In the genomic region with DNA sequence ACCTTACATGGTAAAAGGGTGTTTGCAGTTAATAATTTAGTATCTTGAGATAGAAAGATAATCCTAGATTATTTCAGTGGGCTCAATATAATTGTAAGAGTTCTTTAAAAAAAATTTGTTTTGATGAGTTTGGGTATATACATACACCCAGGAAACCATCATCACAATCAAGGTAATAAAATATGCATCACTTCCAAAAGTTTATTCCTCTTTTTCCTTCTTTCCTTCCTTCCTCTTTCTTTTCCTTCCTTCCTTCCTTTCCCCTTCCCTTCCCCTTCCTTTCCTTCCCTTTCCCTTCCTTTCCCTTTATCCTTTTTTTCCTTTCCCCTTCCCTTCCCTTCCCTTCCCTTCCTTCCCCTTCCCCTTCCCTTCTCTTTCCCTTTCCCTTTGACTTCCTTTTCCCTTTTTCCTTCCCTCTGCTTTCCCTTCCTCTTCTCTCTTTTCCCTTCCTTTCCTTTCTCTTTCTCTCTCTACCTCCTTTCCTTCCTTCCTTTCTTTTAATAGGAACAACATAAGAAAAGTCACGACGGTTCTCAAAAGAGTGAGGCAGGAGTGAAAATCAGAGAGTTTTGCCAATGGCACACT, we compare ENCODE assay signal across 22 cellular contexts.
A peak's percentile ranks its signal among the peaks of the same experiment; 100 is the strongest.
DNase-seq lines count a peak whose midpoint lies in the region; ATAC-seq and TF ChIP-seq lines count a peak whose summit lies in the region.
"Had no signal": no experiment of that assay in that cellular context is flagged by ENCODE, and none has a peak within 500 bp of the region (broad histone marks: within the 10 kb centered on the region; RNA-seq: fewer than 3 reads in every experiment).

No MANE protein-coding gene starts in this region.

- CTCF ChIA-PET in HEK293 (lab: Yijun Ruan, JAX): no interaction called here
- CTCF ChIA-PET in activated CD4-positive, alpha-beta memory T cell treated with anti-CD3 and anti-CD28 coated beads for 36 hours (lab: Charles Lee): no interaction called here
- CTCF ChIA-PET in activated CD4-positive, alpha-beta T cell treated with anti-CD3 and anti-CD28 coated beads for 36 hours (lab: Charles Lee): no interaction called here

- no peak overlapping the region for H3K4me3 Mint-ChIP-seq in GM23338
- H3K4me3 Mint-ChIP-seq in activated CD4-positive, alpha-beta memory T cell treated with anti-CD3 and anti-CD28 coated beads for 36 hours: no peak overlapping the region
- H3K4me3 Mint-ChIP-seq in activated CD4-positive, alpha-beta T cell treated with anti-CD3 and anti-CD28 coated beads for 36 hours: no peak overlapping the region
- H3K4me3 Mint-ChIP-seq: CD14-positive monocyte; CD4-positive, alpha-beta memory T cell; CD4-positive, CD25-positive, alpha-beta regulatory T cell; CD8-positive, alpha-beta memory T cell had no signal

- no peak overlapping the region for H2BK5ac ChIP-seq in neuronal stem cell (ENCODE audit: low read length)

- H3K27ac ChIP-seq in GM23338 (ENCODE audit: low read depth): no peak overlapping the region
- no peak overlapping the region for H3K27ac ChIP-seq in HEK293 (ENCODE audit: extremely low read depth, low read depth, low read length)
- no peak overlapping the region for H3K27ac ChIP-seq in neuronal stem cell (replicated peaks; ENCODE audit: low read length)
- H3K27ac ChIP-seq: BLaER1 had no signal

- ATAC-seq in GM23338: no peak
- ATAC-seq in activated CD4-positive, alpha-beta T cell treated with anti-CD3 and anti-CD28 coated beads for 36 hours: no peak
- ATAC-seq: GM12878 had no signal

- no peak overlapping the region for H3K4ac ChIP-seq in neuronal stem cell (ENCODE audit: low read length)

- no peak for TF ChIP-seq CTCF in GM23338 (conservative IDR thresholded peaks at IDR 0.05; ENCODE audit: low read depth in 2 of 2)
- TF ChIP-seq CTCF in HEK293 (tag by site-specific recombination; IDR thresholded peaks at IDR 0.05): no peak

- H2BK120ac ChIP-seq in neuronal stem cell (ENCODE audit: low read depth, low read length): no peak overlapping the region

- intact Hi-C loops in activated CD4-positive, alpha-beta memory T cell treated with anti-CD3 and anti-CD28 coated beads for 36 hours (cut with micrococcal nuclease): no loop called here
- intact Hi-C loops in activated CD4-positive, alpha-beta T cell treated with anti-CD3 and anti-CD28 coated beads for 36 hours (cut with DNase I, micrococcal nuclease): no loop called here

- H4K20me1 ChIP-seq in GM23338 (replicated peaks; ENCODE audit: insufficient read depth): no peaks in the 10 kb centered on the region
- H4K20me1 ChIP-seq: BLaER1 had no signal

- no peak overlapping the region for H3K4me2 ChIP-seq in GM23338
- no peak overlapping the region for H3K4me2 ChIP-seq in neuronal stem cell (ENCODE audit: insufficient read depth, low read length, poor library complexity, severe bottlenecking)
- H3K4me2 ChIP-seq: BLaER1 had no signal

- no peaks in the 10 kb centered on the region for H3K79me1 ChIP-seq in neuronal stem cell (ENCODE audit: low read depth, low read length)

- no peak overlapping the region for H3K14ac ChIP-seq in neuronal stem cell (ENCODE audit: low read length)

- no peaks in the 10 kb centered on the region for H3K4me1 Mint-ChIP-seq in GM23338
- no peaks in the 10 kb centered on the region for H3K4me1 Mint-ChIP-seq in activated CD4-positive, alpha-beta memory T cell treated with anti-CD3 and anti-CD28 coated beads for 36 hours (ENCODE audit: low read depth)
- H3K4me1 Mint-ChIP-seq in activated CD4-positive, alpha-beta T cell treated with anti-CD3 and anti-CD28 coated beads for 36 hours: no peaks in the 10 kb centered on the region
- H3K4me1 Mint-ChIP-seq: CD14-positive monocyte; CD4-positive, alpha-beta memory T cell; CD4-positive, CD25-positive, alpha-beta regulatory T cell; CD8-positive, alpha-beta memory T cell had no signal

- H3K27me3 Mint-ChIP-seq in GM23338 (ENCODE audit: insufficient read depth, low read depth, poor library complexity): no peaks in the 10 kb centered on the region
- H3K27me3 Mint-ChIP-seq in activated CD4-positive, alpha-beta memory T cell treated with anti-CD3 and anti-CD28 coated beads for 36 hours: no peaks in the 10 kb centered on the region
- no peaks in the 10 kb centered on the region for H3K27me3 Mint-ChIP-seq in activated CD4-positive, alpha-beta T cell treated with anti-CD3 and anti-CD28 coated beads for 36 hours
- H3K27me3 Mint-ChIP-seq: CD4-positive, alpha-beta memory T cell; CD4-positive, CD25-positive, alpha-beta regulatory T cell; CD8-positive, alpha-beta memory T cell had no signal

- H4K91ac ChIP-seq in neuronal stem cell (ENCODE audit: low read depth, low read length, poor library complexity): no peak overlapping the region

- DNase-seq in GM23338 (ENCODE audit: low spot score) (no peak), neuronal stem cell (ENCODE audit: low spot score) (no peak)
- no peak for DNase-seq in activated CD4-positive, alpha-beta memory T cell treated with anti-CD3 and anti-CD28 coated beads for 36 hours
- DNase-seq in activated CD4-positive, alpha-beta T cell treated with anti-CD3 and anti-CD28 coated beads for 36 hours: no peak
- DNase-seq: 8988T; ACHN; BE2C; CD4-positive, alpha-beta memory T cell; CD4-positive, CD25-positive, alpha-beta regulatory T cell; CD8-positive, alpha-beta memory T cell; COR-L47; DMS 273 treated with DMSO at 0.1 percent for 48 hours; DMS153; DMS53; DMS79; DND-41; EL; GDM1 had no signal

- WGBS in neuronal stem cell (ENCODE audit: extremely low coverage in 2 of 2, insufficient read length in 2 of 2, insufficient replicate concordance in 1 of 2), 2 donors: no CpG with 5 or more reads among the region's 2 CpGs

- no peak overlapping the region for H3K9ac ChIP-seq in neuronal stem cell (ENCODE audit: low read depth, low read length, poor library complexity)
- H3K9ac ChIP-seq: BLaER1 had no signal

- H3K4me3 ChIP-seq in GM23338 (no peak overlapping the region), HEK293 (ENCODE audit: low read depth, low read length) (no peak overlapping the region), neuronal stem cell (ENCODE audit: low read length in 2 of 2) (no peak overlapping the region)
- H3K4me3 ChIP-seq: BLaER1, GM12878 had no signal

- POLR2A ChIA-PET in HEK293 (lab: Yijun Ruan, JAX): no interaction called here
- POLR2A ChIA-PET in activated CD4-positive, alpha-beta memory T cell treated with anti-CD3 and anti-CD28 coated beads for 36 hours (lab: Charles Lee): no interaction called here
- POLR2A ChIA-PET in activated CD4-positive, alpha-beta T cell treated with anti-CD3 and anti-CD28 coated beads for 36 hours (lab: Charles Lee): no interaction called here

- peak overlapping the region; percentile 44; the same call in 1 of the 2 replicates for H2AFZ ChIP-seq in GM23338
- H2AFZ ChIP-seq in neuronal stem cell (ENCODE audit: low read length): peak overlapping the region; percentile 35

- no peak overlapping the region for H3K23ac ChIP-seq in neuronal stem cell (ENCODE audit: low read depth, low read length, poor library complexity)

- no peaks in the 10 kb centered on the region for H3K9me2 ChIP-seq in GM23338 (ENCODE audit: insufficient read depth)

- no peaks in the 10 kb centered on the region for H3K9me3 Mint-ChIP-seq in GM23338
- peaks cover 17% of the 10 kb centered on the region for H3K9me3 Mint-ChIP-seq in activated CD4-positive, alpha-beta memory T cell treated with anti-CD3 and anti-CD28 coated beads for 36 hours
- peaks cover 8% of the 10 kb centered on the region for H3K9me3 Mint-ChIP-seq in activated CD4-positive, alpha-beta T cell treated with anti-CD3 and anti-CD28 coated beads for 36 hours (ENCODE audit: low read depth)

- no peak overlapping the region for H2BK15ac ChIP-seq in neuronal stem cell (ENCODE audit: low read length)

- no peaks in the 10 kb centered on the region for H3K79me2 ChIP-seq in GM23338 (replicated peaks; ENCODE audit: insufficient read depth)

- H3K36me3 ChIP-seq in GM23338 (ENCODE audit: insufficient read depth) (no peaks in the 10 kb centered on the region), HEK293 (ENCODE audit: control insufficient read depth in 2 of 2, insufficient read depth in 1 of 2, low read length in 2 of 2) (no peaks in the 10 kb centered on the region), neuronal stem cell (replicated peaks in 1 of 2; ENCODE audit: control insufficient read depth in 2 of 2, insufficient read depth in 2 of 2, low read length in 2 of 2) (no peaks in the 10 kb centered on the region)
- H3K36me3 ChIP-seq: BE2C, BLaER1 had no signal

- no peak overlapping the region for H3K18ac ChIP-seq in neuronal stem cell (ENCODE audit: low read length)

- no peaks in the 10 kb centered on the region for H3K9me3 ChIP-seq in HEK293 (ENCODE audit: control insufficient read depth, insufficient read depth, low read depth, low read length)
- no peaks in the 10 kb centered on the region for H3K9me3 ChIP-seq in neuronal stem cell (replicated peaks in 1 of 2; ENCODE audit: control insufficient read depth in 2 of 2, insufficient read depth in 1 of 2, low read depth in 1 of 2, low read length in 2 of 2)
- H3K9me3 ChIP-seq: BE2C, BLaER1 had no signal

- H2AK5ac ChIP-seq in neuronal stem cell (ENCODE audit: low read depth, low read length): no peak overlapping the region

- H3K4me1 ChIP-seq in GM23338 (ENCODE audit: insufficient read depth) (no peaks in the 10 kb centered on the region), HEK293 (ENCODE audit: control insufficient read depth, insufficient read depth, low read length) (no peaks in the 10 kb centered on the region), neuronal stem cell (ENCODE audit: control insufficient read depth in 2 of 2, insufficient read depth in 1 of 2, low read depth in 1 of 2, low read length in 2 of 2) (no peaks in the 10 kb centered on the region)
- H3K4me1 ChIP-seq: BE2C, BLaER1 had no signal

- H3K27me3 ChIP-seq in GM23338 (ENCODE audit: insufficient read depth) (no peaks in the 10 kb centered on the region), neuronal stem cell (ENCODE audit: control insufficient read depth in 3 of 3, insufficient read depth in 3 of 3, low read depth in 1 of 3, low read length in 3 of 3) (no peaks in the 10 kb centered on the region)
- H3K27me3 ChIP-seq: BE2C, BLaER1 had no signal

- no peak overlapping the region for H2BK12ac ChIP-seq in neuronal stem cell (ENCODE audit: low read length)

- H3K36me3 Mint-ChIP-seq in GM23338 (ENCODE audit: low read depth): no peaks in the 10 kb centered on the region
- H3K36me3 Mint-ChIP-seq in activated CD4-positive, alpha-beta memory T cell treated with anti-CD3 and anti-CD28 coated beads for 36 hours: no peaks in the 10 kb centered on the region
- H3K36me3 Mint-ChIP-seq in activated CD4-positive, alpha-beta T cell treated with anti-CD3 and anti-CD28 coated beads for 36 hours (ENCODE audit: low read depth): no peaks in the 10 kb centered on the region
- H3K36me3 Mint-ChIP-seq: CD14-positive monocyte; CD4-positive, alpha-beta memory T cell; CD4-positive, CD25-positive, alpha-beta regulatory T cell; CD8-positive, alpha-beta memory T cell had no signal

- H3K27ac Mint-ChIP-seq in GM23338: no peak overlapping the region
- H3K27ac Mint-ChIP-seq in activated CD4-positive, alpha-beta memory T cell treated with anti-CD3 and anti-CD28 coated beads for 36 hours: no peak overlapping the region
- H3K27ac Mint-ChIP-seq in activated CD4-positive, alpha-beta T cell treated with anti-CD3 and anti-CD28 coated beads for 36 hours: no peak overlapping the region
- H3K27ac Mint-ChIP-seq: CD14-positive monocyte; CD4-positive, alpha-beta memory T cell; CD4-positive, CD25-positive, alpha-beta regulatory T cell; CD8-positive, alpha-beta memory T cell had no signal

- H3F3A ChIP-seq in GM23338 (replicated peaks; ENCODE audit: low read depth): no peaks in the 10 kb centered on the region

- no peak overlapping the region for H4K8ac ChIP-seq in neuronal stem cell (ENCODE audit: low read depth, low read length)
